Comparison of ENCODE assay signal across 1 cellular context in genomic region chr19:42850981-42851717, GRCh38.
TF ChIP-seq lines count a peak whose summit lies in the region.

No MANE protein-coding gene starts in this region.

TF ChIP-seq in A549, 52 proteins besides CTCF, POLR2A, EP300 and RAD21 (continued from another document):
- TF ChIP-seq MYC (IDR thresholded peaks at IDR 0.05; ENCODE audit: borderline replicate concordance, low read length) (peak; percentile 27; the same call in 1 of the 2 replicates), HOXB13 (CRISPR knock-in tag; IDR thresholded peaks at IDR 0.05; ENCODE audit: low read depth) (no peak), RARB (CRISPR knock-in tag; IDR thresholded peaks at IDR 0.05) (peak; percentile 48; the same call in 1 of the 2 replicates), TP53 (CRISPR knock-in tag; IDR thresholded peaks at IDR 0.05) (no peak), CBX2 (IDR thresholded peaks at IDR 0.05; ENCODE audit: borderline replicate concordance, low read depth) (no peak), NPAS2 (CRISPR knock-in tag; IDR thresholded peaks at IDR 0.05; ENCODE audit: borderline replicate concordance) (no peak), FOSB (CRISPR knock-in tag; IDR thresholded peaks at IDR 0.05) (0 out of 2 replicates have a peak, but pooled peaks have one; percentile 50), MAZ (IDR thresholded peaks at IDR 0.05; ENCODE audit: borderline replicate concordance, low read depth, low read length) (no peak), TFCP2L1 (CRISPR knock-in tag; IDR thresholded peaks at IDR 0.05) (no peak), NR3C1 (IDR thresholded peaks at IDR 0.05) (no peak), JUN (IDR thresholded peaks at IDR 0.05) (peak; percentile 72 to 88; a peak in 4 of 5 replicates), NFE2L2 (conservative IDR thresholded peaks at IDR 0.05; ENCODE audit: low read length) (no peak), CEBPB (IDR thresholded peaks at IDR 0.05) (peak in 1 of 2 experiments; percentile 90), FOSL2 (IDR thresholded peaks at IDR 0.05) (peak; percentile 89), FOSL2 (CRISPR knock-in tag; IDR thresholded peaks at IDR 0.05) (peak; percentile 91), CBX8 (IDR thresholded peaks at IDR 0.05) (no peak), RCOR1 (IDR thresholded peaks at IDR 0.05; ENCODE audit: low read depth, low read length) (no peak), BCL3 (IDR thresholded peaks at IDR 0.05) (peak; percentile 52; the same call in 1 of the 3 replicates), HOXB5 (CRISPR knock-in tag; IDR thresholded peaks at IDR 0.05) (peak; percentile 70; the same call in 1 of the 2 replicates), HOXA7 (CRISPR knock-in tag; IDR thresholded peaks at IDR 0.05) (no peak), CHD4 (IDR thresholded peaks at IDR 0.05; ENCODE audit: borderline replicate concordance) (no peak), ZNF302 (CRISPR knock-in tag; IDR thresholded peaks at IDR 0.05) (peak; percentile 82; the same call in 1 of the 2 replicates), EHMT2 (IDR thresholded peaks at IDR 0.05; ENCODE audit: low read depth) (no peak), ATOH8 (CRISPR knock-in tag; IDR thresholded peaks at IDR 0.05; ENCODE audit: low read depth) (peak; percentile 58; the same call in 1 of the 2 replicates), HDAC2 (IDR thresholded peaks at IDR 0.05) (no peak), ELK1 (IDR thresholded peaks at IDR 0.05; ENCODE audit: low read depth, low read length) (no peak), MAX (IDR thresholded peaks at IDR 0.05) (peak; percentile 96), GATA3 (IDR thresholded peaks at IDR 0.05; ENCODE audit: borderline replicate concordance) (peak; percentile 99), E2F6 (IDR thresholded peaks at IDR 0.05; ENCODE audit: borderline replicate concordance, low read depth) (peak; percentile 81; the same call in 1 of the 2 replicates), PHF8 (IDR thresholded peaks at IDR 0.05; ENCODE audit: borderline replicate concordance, low read depth) (no peak), RNF2 (IDR thresholded peaks at IDR 0.05; ENCODE audit: borderline replicate concordance, low read depth) (no peak), BHLHE40 (IDR thresholded peaks at IDR 0.05; ENCODE audit: low read depth, low read length) (peak; percentile 29; the same call in 1 of the 2 replicates), JUNB (IDR thresholded peaks at IDR 0.05) (peak; percentile 90), POLR2AphosphoS2 (conservative IDR thresholded peaks at IDR 0.05; ENCODE audit: low read length) (no peak), HEYL (CRISPR knock-in tag; IDR thresholded peaks at IDR 0.05) (no peak), HMGXB4 (CRISPR knock-in tag; IDR thresholded peaks at IDR 0.05; ENCODE audit: borderline replicate concordance) (no peak), SREBF2 (IDR thresholded peaks at IDR 0.05) (no peak), MAFK (IDR thresholded peaks at IDR 0.05; ENCODE audit: partially characterized antibody) (no peak), ZFP36 (IDR thresholded peaks at IDR 0.05; ENCODE audit: borderline replicate concordance, partially characterized antibody) (no peak)
